In genomic region chr11:131165036-131165435, GRCh38 we compare ENCODE assay signal across 5 cellular contexts.
"Had no signal": no experiment of that assay in that cellular context is flagged by ENCODE, and none has a peak within 500 bp of the region (broad histone marks: within the 10 kb centered on the region; RNA-seq: fewer than 3 reads in every experiment).

No MANE protein-coding gene starts in this region.

- DNase-seq: H9, HCEC 1CT, IMR-90 had no signal

- ATAC-seq: GM23338, K562 had no signal

- H3K4me3 ChIP-seq: GM23338, K562 had no signal
